9 cellular contexts compared by ENCODE assay signal in genomic region chr11:64186205-64187165, GRCh38. TPM values are rescaled to one million over a fixed set of nuclear protein-coding genes. Genes with fewer than 3 reads are reported as not detected.
DNase-seq lines count a peak whose midpoint lies in the region; ATAC-seq, FAIRE-seq and TF ChIP-seq lines count a peak whose summit lies in the region.
"Had no signal": no experiment of that assay in that cellular context is flagged by ENCODE, and none has a peak within 500 bp of the region (broad histone marks: within the 10 kb centered on the region; RNA-seq: fewer than 3 reads in every experiment).

No MANE protein-coding gene starts in this region.

- H3K36me3 ChIP-seq in neural progenitor cell (no peaks in the 10 kb centered on the region), kidney (ENCODE audit: control insufficient read depth in 1 of 2, insufficient read depth in 2 of 2, low read length in 2 of 2) (peaks cover 0 to 3% of the 10 kb centered on the region in 2 donors)

- H3F3A ChIP-seq in neural progenitor cell (ENCODE audit: low read depth), result peaks cover 33% of the 10 kb centered on the region

- H3K4me3 Mint-ChIP-seq in activated naive CD8-positive, alpha-beta T cell treated with anti-CD3 and anti-CD28 coated beads, Interleukin-2, amount 10 ng/mL, durations not matched to agents 7 days and 5 days, result peak overlapping the region; percentile 99
- peak overlapping the region; percentile 99 for H3K4me3 Mint-ChIP-seq in neural progenitor cell

- H3K4me1 ChIP-seq in neural progenitor cell, result peaks cover 6% of the 10 kb centered on the region
- H3K4me1 ChIP-seq in kidney (ENCODE audit: control insufficient read depth in 1 of 2, insufficient read depth in 1 of 2, low read depth in 1 of 2, low read length in 2 of 2), result peaks cover 13 to 22% of the 10 kb centered on the region in 2 donors

- intact Hi-C loops in kidney (cut with DNase I), result no loop called here

- H3K79me2 ChIP-seq in neural progenitor cell (ENCODE audit: low read depth), result peaks cover 29% of the 10 kb centered on the region

- peaks cover 13% of the 10 kb centered on the region for H4K20me1 ChIP-seq in neural progenitor cell (ENCODE audit: low read depth)

- H3K9me3 ChIP-seq in neural progenitor cell (ENCODE audit: low read depth) (no peaks in the 10 kb centered on the region), kidney (ENCODE audit: control insufficient read depth in 1 of 2, low read length in 2 of 2) (no peaks in the 10 kb centered on the region)

- H2AFZ ChIP-seq in neural progenitor cell (replicated peaks), result no peak overlapping the region

- H3K4me3 ChIP-seq in neural progenitor cell, result no peak overlapping the region
- H3K4me3 ChIP-seq in kidney (ENCODE audit: low read length in 2 of 2), result no peak overlapping the region

- H3K27ac ChIP-seq in neural progenitor cell (peak overlapping the region; percentile 64), kidney (ENCODE audit: low read depth in 2 of 2, low read length in 2 of 2) (peak overlapping the region in 1 of 2 donors; percentile 82)

- CTCF ChIA-PET in GM10248 (lab: Yijun Ruan, JAX), result interaction anchor here (0.7 to 6.8 kb wide), 10 partner anchors 19 to 186 kb away, joined by 3 to 61 read pairs (median 4); partner anchors contain the start of genes CATSPERZ, FERMT3 and PLCB3

- H3K9ac ChIP-seq in neural progenitor cell (no peak overlapping the region), kidney (ENCODE audit: low read length in 2 of 2) (no peak overlapping the region)

- peaks cover 35% of the 10 kb centered on the region for H3K4me1 Mint-ChIP-seq in activated naive CD8-positive, alpha-beta T cell treated with anti-CD3 and anti-CD28 coated beads, Interleukin-2, amount 10 ng/mL, durations not matched to agents 7 days and 5 days
- H3K4me1 Mint-ChIP-seq in neural progenitor cell, result peaks cover 36% of the 10 kb centered on the region

- H3K36me3 Mint-ChIP-seq in activated naive CD8-positive, alpha-beta T cell treated with anti-CD3 and anti-CD28 coated beads, Interleukin-2, amount 10 ng/mL, durations not matched to agents 7 days and 5 days, result peaks cover 13% of the 10 kb centered on the region
- H3K36me3 Mint-ChIP-seq in neural progenitor cell, result peaks cover 12% of the 10 kb centered on the region

- FAIRE-seq in kidney (lab: Jason Lieb, UNC), result no peak

- no peaks in the 10 kb centered on the region for H3K27me3 ChIP-seq in neural progenitor cell

- no peaks in the 10 kb centered on the region for H3K27me3 Mint-ChIP-seq in activated naive CD8-positive, alpha-beta T cell treated with anti-CD3 and anti-CD28 coated beads, Interleukin-2, amount 10 ng/mL, durations not matched to agents 7 days and 5 days
- H3K27me3 Mint-ChIP-seq in neural progenitor cell (ENCODE audit: insufficient read depth, low read depth), result peaks cover 11% of the 10 kb centered on the region

- peak overlapping the region; percentile 100 for H3K27ac Mint-ChIP-seq in activated naive CD8-positive, alpha-beta T cell treated with anti-CD3 and anti-CD28 coated beads, Interleukin-2, amount 10 ng/mL, durations not matched to agents 7 days and 5 days
- H3K27ac Mint-ChIP-seq in neural progenitor cell, result peak overlapping the region; percentile 98

- no peaks in the 10 kb centered on the region for H3K9me3 Mint-ChIP-seq in activated naive CD8-positive, alpha-beta T cell treated with anti-CD3 and anti-CD28 coated beads, Interleukin-2, amount 10 ng/mL, durations not matched to agents 7 days and 5 days
- peaks cover 3% of the 10 kb centered on the region for H3K9me3 Mint-ChIP-seq in neural progenitor cell

- DNase-seq in GM10248 (ENCODE audit: extremely low spot score), result peak; percentile 7
- DNase-seq in M059J (ENCODE audit: low read depth), result peak; percentile 27
- DNase-seq in activated naive CD8-positive, alpha-beta T cell treated with anti-CD3 and anti-CD28 coated beads, Interleukin-2, amount 10 ng/mL, durations not matched to agents 7 days and 5 days, result peak; percentile 61
- DNase-seq in neural progenitor cell (ENCODE audit: low spot score), result peak; percentile 32
- DNase-seq in kidney, result no peak
- DNase-seq in omental fat pad (ENCODE audit: low spot score), result no peak
- DNase-seq in GDM1 (lab: John Stamatoyannopoulos, UW), result no peak

- H3K4me2 ChIP-seq in neural progenitor cell, result no peak overlapping the region

- TF ChIP-seq CTCF in GM10248 (IDR thresholded peaks at IDR 0.05; ENCODE audit: control extremely low read depth, extremely low read depth, low read depth, missing control alignments), result peak; percentile 22
- TF ChIP-seq CTCF in neural progenitor cell (IDR thresholded peaks at IDR 0.05), result no peak
- TF ChIP-seq CTCF in kidney (IDR thresholded peaks at IDR 0.05; ENCODE audit: borderline replicate concordance, extremely low read depth, insufficient read depth), result no peak
- no peak for TF ChIP-seq CTCF in omental fat pad (IDR thresholded peaks at IDR 0.05)

- POLR2A ChIA-PET in GM10248 (lab: Yijun Ruan, JAX), result interaction anchor here (0.7 to 3.9 kb wide), 12 partner anchors 10 to 225 kb away, joined by 3 to 36 read pairs (median 5); partner anchors contain the start of genes FERMT3, FKBP2, PRDX5 and TRMT112
- POLR2A ChIA-PET in activated naive CD8-positive, alpha-beta T cell treated with anti-CD3 and anti-CD28 coated beads, Interleukin-2, amount 10 ng/mL, durations not matched to agents 7 days and 5 days (lab: Charles Lee), result interaction anchor here (0.6 to 14.2 kb wide), 34 partner anchors 9 to 1790 kb away, joined by 3 to 246 read pairs (median 4); partner anchors contain the start of genes COX8A, DNAJC4, ESRRA and FERMT3

- no peak for ATAC-seq in activated naive CD8-positive, alpha-beta T cell treated with anti-CD3 and anti-CD28 coated beads, Interleukin-2, amount 10 ng/mL, durations not matched to agents 7 days and 5 days (ENCODE audit: low read depth)
- no peak for ATAC-seq in omental fat pad (ENCODE audit: low FRiP score)
- no peak for ATAC-seq in GM19035 (IDR thresholded peaks at IDR 0.05; ENCODE audit: unreplicated experiment)

RNA-seq across cellular contexts. Expression of gene STIP1, which starts 0.5 kb away (rescaled TPM):
- 244 and 310 TPM in 2 replicates for total RNA-seq in M059J (2014; rRNA removed; shearing (Covaris generic))
- total RNA-seq in activated naive CD8-positive, alpha-beta T cell treated with anti-CD3 and anti-CD28 coated beads, Interleukin-2, amount 10 ng/mL, durations not matched to agents 7 days and 5 days, result 100 to 1,000 TPM; 218 to 219 TPM
- total RNA-seq in neural progenitor cell (ENCODE audit: low replicate concordance) (252 and 254 TPM in 2 replicates), kidney (81.2 TPM), omental fat pad (100 to 1,000 TPM in 2 of 4 donors, 10 to 100 TPM in 2; 73.0 to 174 (median 135) TPM)
- polyA plus RNA-seq in kidney (ENCODE audit: insufficient read depth, low read depth, low replicate concordance), result 86.0 TPM

RNA-seq across cellular contexts. Expression of gene FERMT3, which starts 20.0 kb away (rescaled TPM):
- 0.20 TPM in 1 of 2 replicates, not detected in the other for total RNA-seq in M059J (2014; rRNA removed; shearing (Covaris generic))
- total RNA-seq in activated naive CD8-positive, alpha-beta T cell treated with anti-CD3 and anti-CD28 coated beads, Interleukin-2, amount 10 ng/mL, durations not matched to agents 7 days and 5 days, result 100 to 1,000 TPM; 219 to 231 TPM
- 0.31 TPM in 1 of 2 replicates, not detected in the other for total RNA-seq in neural progenitor cell (ENCODE audit: low replicate concordance)
- total RNA-seq in kidney, result 36.3 TPM
- polyA plus RNA-seq in kidney (ENCODE audit: insufficient read depth, low read depth, low replicate concordance), result 11.8 TPM
- 100 to 1,000 TPM in 1 of 4 donors, 10 to 100 TPM in 3; 35.0 to 101 (median 45.6) TPM for total RNA-seq in omental fat pad
- total RNA-seq: renal cortical epithelial cell had no signal

RNA-seq across cellular contexts. Expression of gene MACROD1, which starts 20.6 kb away (rescaled TPM):
- total RNA-seq in M059J (2014; rRNA removed; shearing (Covaris generic)), result 3.8 and 10.3 TPM in 2 replicates
- 10 to 100 TPM; 13.5 to 16.1 TPM for total RNA-seq in activated naive CD8-positive, alpha-beta T cell treated with anti-CD3 and anti-CD28 coated beads, Interleukin-2, amount 10 ng/mL, durations not matched to agents 7 days and 5 days
- total RNA-seq in neural progenitor cell (ENCODE audit: low replicate concordance), result 11.9 and 27.8 TPM in 2 replicates
- 27.8 TPM for total RNA-seq in kidney
- 176 TPM for polyA plus RNA-seq in kidney (ENCODE audit: insufficient read depth, low read depth, low replicate concordance)
- total RNA-seq in omental fat pad, result 10 to 100 TPM; 13.8 to 40.9 (median 26.2) TPM

RNA-seq across cellular contexts. Expression of gene TRPT1, which starts 39.5 kb away (rescaled TPM):
- total RNA-seq in M059J (2014; rRNA removed; shearing (Covaris generic)), result 55.9 and 59.8 TPM in 2 replicates
- total RNA-seq in activated naive CD8-positive, alpha-beta T cell treated with anti-CD3 and anti-CD28 coated beads, Interleukin-2, amount 10 ng/mL, durations not matched to agents 7 days and 5 days, result 10 to 100 TPM; 45.0 to 47.8 TPM
- total RNA-seq in neural progenitor cell (ENCODE audit: low replicate concordance) (17.5 and 63.4 TPM in 2 replicates), kidney (39.2 TPM), omental fat pad (10 to 100 TPM; 26.3 to 56.6 (median 37.3) TPM)
- 103 TPM for polyA plus RNA-seq in kidney (ENCODE audit: insufficient read depth, low read depth, low replicate concordance)

RNA-seq across cellular contexts. Expression of gene NUDT22, which starts 39.6 kb away (rescaled TPM):
- 74.7 and 79.3 TPM in 2 replicates for total RNA-seq in M059J (2014; rRNA removed; shearing (Covaris generic))
- 100 to 1,000 TPM; 102 to 103 TPM for total RNA-seq in activated naive CD8-positive, alpha-beta T cell treated with anti-CD3 and anti-CD28 coated beads, Interleukin-2, amount 10 ng/mL, durations not matched to agents 7 days and 5 days
- total RNA-seq in neural progenitor cell (ENCODE audit: low replicate concordance), result 23.5 and 28.8 TPM in 2 replicates
- 64.5 TPM for total RNA-seq in kidney
- polyA plus RNA-seq in kidney (ENCODE audit: insufficient read depth, low read depth, low replicate concordance), result 150 TPM
- total RNA-seq in omental fat pad, result 10 to 100 TPM; 22.8 to 47.8 (median 38.0) TPM

Comparison
In these comparisons a context has a peak if more than half of its experiments do, and no peak if none do; other contexts are left out.
1. DNase-seq: peak in GM10248 (single experiment), M059J (single experiment), activated naive CD8-positive, alpha-beta T cell treated with anti-CD3 and anti-CD28 coated beads, Interleukin-2, amount 10 ng/mL, durations not matched to agents 7 days and 5 days (single experiment) and neural progenitor cell (single experiment); none in kidney (single experiment), omental fat pad (single experiment) and GDM1 (single experiment).
2. RNA of gene FERMT3, which starts 20.0 kb away (total RNA-seq): 219 to 231 TPM in activated naive CD8-positive, alpha-beta T cell treated with anti-CD3 and anti-CD28 coated beads, Interleukin-2, amount 10 ng/mL, durations not matched to agents 7 days and 5 days, 35.0 to 101 TPM in omental fat pad and 36.3 TPM in kidney (single experiment); 0.20 TPM in M059J and 0.31 TPM in neural progenitor cell; every median in the first group is over 10 times any median in the second.